ENCODE assay signal across 17 cellular contexts in genomic region chr10:71610651-71611050, GRCh38.
A peak's percentile ranks its signal among the peaks of the same experiment; 100 is the strongest.
DNase-seq lines count a peak whose midpoint lies in the region; ATAC-seq, FAIRE-seq and TF ChIP-seq lines count a peak whose summit lies in the region.
"Had no signal": no experiment of that assay in that cellular context is flagged by ENCODE, and none has a peak within 500 bp of the region (broad histone marks: within the 10 kb centered on the region; RNA-seq: fewer than 3 reads in every experiment).

No MANE protein-coding gene starts in this region.

- intact Hi-C loops in activated CD4-positive, alpha-beta memory T cell treated with anti-CD3 and anti-CD28 coated beads for 36 hours (cut with micrococcal nuclease), result no loop called here

- H4K20me1 ChIP-seq in H1 (replicated peaks in 1 of 2; ENCODE audit: control insufficient read depth in 1 of 2, insufficient read depth in 2 of 2, low read length in 2 of 2), result no peaks in the 10 kb centered on the region
- H4K20me1 ChIP-seq: BLaER1 had no signal

- no peaks in the 10 kb centered on the region for H3K9me3 ChIP-seq in WERI-Rb-1 (ENCODE audit: severe bottlenecking)
- no peaks in the 10 kb centered on the region for H3K9me3 ChIP-seq in H1 (ENCODE audit: insufficient read depth in 2 of 2, low read depth in 1 of 2, low read length in 1 of 2)
- no peaks in the 10 kb centered on the region for H3K9me3 ChIP-seq in parathyroid adenoma (ENCODE audit: control insufficient read depth, low read length)
- H3K9me3 ChIP-seq: BLaER1, Caco-2 had no signal

- no peak overlapping the region for H3K14ac ChIP-seq in H1 (ENCODE audit: insufficient read length)

- no peak overlapping the region for H2BK120ac ChIP-seq in H1 (replicated peaks; ENCODE audit: low read depth, low read length)

- H3K79me2 ChIP-seq in H1 (ENCODE audit: control insufficient read depth in 1 of 2, insufficient read depth in 2 of 2, low read length in 2 of 2), result no peaks in the 10 kb centered on the region
- peaks cover 34% of the 10 kb centered on the region for H3K79me2 ChIP-seq in parathyroid adenoma

- H2AK5ac ChIP-seq in H1 (ENCODE audit: low read depth, low read length), result no peak overlapping the region

- no peak overlapping the region for H4K8ac ChIP-seq in H1 (ENCODE audit: extremely low read depth, insufficient read depth, low read length)

- no peak overlapping the region for H2BK12ac ChIP-seq in H1 (ENCODE audit: low read depth, low read length)

- H3K18ac ChIP-seq in H1 (ENCODE audit: extremely low read depth, low read length), result no peak overlapping the region

- no peak overlapping the region for H2BK15ac ChIP-seq in H1 (ENCODE audit: low read length)

- H2BK5ac ChIP-seq in H1 (ENCODE audit: low read depth, low read length), result no peak overlapping the region

- H3K4me1 ChIP-seq in H1 (replicated peaks in 1 of 4; ENCODE audit: control insufficient read depth in 3 of 4, insufficient read depth in 4 of 4, low read length in 3 of 4) (peaks cover 6 to 18% (median 17%) of the 10 kb centered on the region in 4 experiments), parathyroid adenoma (peaks cover 59% of the 10 kb centered on the region)

- no peaks in the 10 kb centered on the region for H3K36me3 Mint-ChIP-seq in activated CD4-positive, alpha-beta memory T cell treated with anti-CD3 and anti-CD28 coated beads for 36 hours
- H3K36me3 Mint-ChIP-seq: CD8-positive, alpha-beta memory T cell had no signal

- no peaks in the 10 kb centered on the region for H3K36me3 ChIP-seq in H7 (replicated peaks; ENCODE audit: control insufficient read depth, insufficient read depth, low read length)
- peaks cover 43% of the 10 kb centered on the region for H3K36me3 ChIP-seq in WERI-Rb-1
- H3K36me3 ChIP-seq in H1 (ENCODE audit: control insufficient read depth in 2 of 4, insufficient read depth in 4 of 4, low read length in 3 of 4), result no peaks in the 10 kb centered on the region
- no peaks in the 10 kb centered on the region for H3K36me3 ChIP-seq in parathyroid adenoma (ENCODE audit: control insufficient read depth, insufficient read depth, low read length)
- H3K36me3 ChIP-seq: BLaER1 had no signal

- peaks cover 1% of the 10 kb centered on the region for H3K27me3 Mint-ChIP-seq in activated CD4-positive, alpha-beta memory T cell treated with anti-CD3 and anti-CD28 coated beads for 36 hours

- no peak overlapping the region for H3K23ac ChIP-seq in H1 (ENCODE audit: insufficient read length)

- H3K4me3 ChIP-seq in H7 (ENCODE audit: insufficient read depth, low read depth, low read length), result no peak overlapping the region
- no peak overlapping the region for H3K4me3 ChIP-seq in WERI-Rb-1 (ENCODE audit: low read depth, low read length)
- no peak overlapping the region for H3K4me3 ChIP-seq in H1 (ENCODE audit: extremely low read depth in 1 of 4, insufficient read depth in 2 of 4, low read depth in 3 of 4, low read length in 4 of 4)
- H3K4me3 ChIP-seq in parathyroid adenoma (ENCODE audit: low read depth, low read length), result no peak overlapping the region
- H3K4me3 ChIP-seq: BLaER1, GM23248 had no signal

- H3K4me2 ChIP-seq in H1 (ENCODE audit: insufficient read depth in 1 of 2, low read depth in 2 of 2, low read length in 2 of 2), result no peak overlapping the region
- no peak overlapping the region for H3K4me2 ChIP-seq in parathyroid adenoma (ENCODE audit: low read length)
- H3K4me2 ChIP-seq: BLaER1 had no signal

- no peak for FAIRE-seq in H1 (lab: Jason Lieb, UNC)
- FAIRE-seq: GM19239, HepG2 had no signal

- no peak overlapping the region for H3K4ac ChIP-seq in H1 (replicated peaks; ENCODE audit: insufficient read length, low read depth, low read length)

- peaks cover 2% of the 10 kb centered on the region; the same call in 1 of the 2 replicates for H3K23me2 ChIP-seq in H1 (ENCODE audit: low read depth, low read length)

- H4K91ac ChIP-seq in H1 (replicated peaks; ENCODE audit: insufficient read length, low read length), result peak overlapping the region; percentile 9

- H3K79me1 ChIP-seq in H1 (ENCODE audit: low read depth, low read length), result no peaks in the 10 kb centered on the region

- no peak for TF ChIP-seq EP300 in H1 (IDR thresholded peaks at IDR 0.05; ENCODE audit: borderline replicate concordance in 1 of 2, low read depth in 2 of 2, low read length in 2 of 2)

- no peak overlapping the region for H3K4me3 Mint-ChIP-seq in activated CD4-positive, alpha-beta memory T cell treated with anti-CD3 and anti-CD28 coated beads for 36 hours
- H3K4me3 Mint-ChIP-seq: CD8-positive, alpha-beta memory T cell; H9 had no signal

- H3K9ac ChIP-seq in H1 (replicated peaks in 1 of 4; ENCODE audit: extremely low read depth in 1 of 4, low read depth in 3 of 4, low read length in 3 of 4) (no peak overlapping the region), parathyroid adenoma (no peak overlapping the region)
- H3K9ac ChIP-seq: BLaER1, GM23248 had no signal

- TF ChIP-seq POLR2A in H1 (IDR thresholded peaks at IDR 0.05; ENCODE audit: control extremely low read depth in 1 of 2, low read depth in 2 of 2, low read length in 2 of 2), result no peak

- no peak overlapping the region for H4K5ac ChIP-seq in H1 (ENCODE audit: insufficient read length, low read depth, low read length)

- H3K4me1 Mint-ChIP-seq in activated CD4-positive, alpha-beta memory T cell treated with anti-CD3 and anti-CD28 coated beads for 36 hours (ENCODE audit: low read depth), result no peaks in the 10 kb centered on the region

- CTCF ChIA-PET in H1 (lab: Charles Lee; ENCODE audit: partially characterized antibody), result interaction anchor here (0.7 to 9.2 kb wide), 28 partner anchors 13 to 296 kb away, joined by 3 to 169 read pairs (median 9); partner anchors contain the start of genes CDH23 and SLC29A3
- CTCF ChIA-PET in activated CD4-positive, alpha-beta memory T cell treated with anti-CD3 and anti-CD28 coated beads for 36 hours (lab: Charles Lee), result interaction anchor here (1.1 to 3.7 kb wide), 6 partner anchors 18 to 215 kb away, joined by 3 to 13 read pairs (median 8); partner anchors contain the start of gene CDH23

- TF ChIP-seq RAD21 in H1 (IDR thresholded peaks at IDR 0.05 in 1 of 2, conservative IDR thresholded peaks at IDR 0.05 in 1 of 2; ENCODE audit: low read depth in 2 of 2, low read length in 2 of 2), result no peak

- no peak overlapping the region for H2BK20ac ChIP-seq in H1 (ENCODE audit: low read length)

- no peaks in the 10 kb centered on the region for H3K9me3 Mint-ChIP-seq in activated CD4-positive, alpha-beta memory T cell treated with anti-CD3 and anti-CD28 coated beads for 36 hours
- H3K9me3 Mint-ChIP-seq: CD8-positive, alpha-beta memory T cell; H9 had no signal

- DNase-seq in H7 (peak; percentile 50), WERI-Rb-1 (no peak), H1 (ENCODE audit: low read depth in 1 of 2, low spot score in 2 of 2) (no peak), HUDEP-2 (lab: John Stamatoyannopoulos, UW; ENCODE audit: unreplicated experiment in 76 of 76) (no peak)
- no peak for DNase-seq in activated CD4-positive, alpha-beta memory T cell treated with anti-CD3 and anti-CD28 coated beads for 36 hours
- DNase-seq: 8988T; AML-193; Caco-2; CD8-positive, alpha-beta memory T cell; GF-D8; GM23248; H9 had no signal

- POLR2A ChIA-PET in H1 (lab: Charles Lee; ENCODE audit: partially characterized antibody), result no interaction called here
- POLR2A ChIA-PET in activated CD4-positive, alpha-beta memory T cell treated with anti-CD3 and anti-CD28 coated beads for 36 hours (lab: Charles Lee), result no interaction called here

- TF ChIP-seq CTCF in WERI-Rb-1 (IDR thresholded peaks at IDR 0.05; ENCODE audit: low read depth, low read length), result no peak
- no peak for TF ChIP-seq CTCF in H1 (IDR thresholded peaks at IDR 0.05; ENCODE audit: control extremely low read depth in 1 of 3, insufficient read depth in 1 of 3, low read depth in 1 of 3, low read length in 3 of 3)
- TF ChIP-seq CTCF in parathyroid adenoma (IDR thresholded peaks at IDR 0.05), result no peak

- no peak overlapping the region for H3K27ac Mint-ChIP-seq in activated CD4-positive, alpha-beta memory T cell treated with anti-CD3 and anti-CD28 coated beads for 36 hours
- H3K27ac Mint-ChIP-seq: CD8-positive, alpha-beta memory T cell had no signal

- H3K27me3 ChIP-seq in H7 (ENCODE audit: control insufficient read depth, insufficient read depth, low read length) (no peaks in the 10 kb centered on the region), WERI-Rb-1 (ENCODE audit: insufficient read depth, low read depth, severe bottlenecking) (no peaks in the 10 kb centered on the region), H1 (replicated peaks in 1 of 4; ENCODE audit: control insufficient read depth in 3 of 4, extremely low read depth in 1 of 4, insufficient read depth in 3 of 4, low read length in 3 of 4) (no peaks in the 10 kb centered on the region), parathyroid adenoma (ENCODE audit: control insufficient read depth, insufficient read depth, low read length) (no peaks in the 10 kb centered on the region)
- H3K27me3 ChIP-seq: BLaER1 had no signal

- 27% methylated on average over 3 of the region's 3 CpGs; no CpG with 5 or more reads in 1 of the 2 experiments for WGBS in H1 (ENCODE audit: extremely low coverage in 1 of 2, insufficient coverage in 1 of 2, insufficient read length in 1 of 2, insufficient replicate concordance in 2 of 2, low coverage in 1 of 2, low lambda C conversion rate in 2 of 2, missing lambda C conversion rate in 1 of 2), 2 experiments

- H2AFZ ChIP-seq in H1 (ENCODE audit: low read length) (no peak overlapping the region), parathyroid adenoma (peak overlapping the region; percentile 5)
- H2AFZ ChIP-seq: GM23248 had no signal

- no peak overlapping the region for H3K56ac ChIP-seq in H1 (replicated peaks; ENCODE audit: insufficient read length, low read depth, low read length)

- H3K27ac ChIP-seq in WERI-Rb-1 (0 out of 2 replicates have a peak overlapping the region, but pooled peaks have one; percentile 22), H1 (ENCODE audit: low read depth, low read length) (no peak overlapping the region), parathyroid adenoma (peak overlapping the region; percentile 100)
- H3K27ac ChIP-seq: BLaER1, GM23248 had no signal

- ATAC-seq in HG02610 (IDR thresholded peaks at IDR 0.05; ENCODE audit: unreplicated experiment), result no peak
- ATAC-seq: HepG2 had no signal

TF ChIP-seq in H1, 55 proteins besides CTCF, POLR2A, EP300 and RAD21 (continues in another document):
- no peak for TF ChIP-seq ATF2 (IDR thresholded peaks at IDR 0.05; ENCODE audit: low read length)
- no peak for TF ChIP-seq POU5F1 (IDR thresholded peaks at IDR 0.05; ENCODE audit: low read depth, low read length)
- TF ChIP-seq SAP30 (IDR thresholded peaks at IDR 0.05; ENCODE audit: insufficient read depth, insufficient replicate concordance, low read length), result no peak
